ENCODE assay signal across 14 cellular contexts in genomic region chr19:44809856-44810554, GRCh38. TPM values are rescaled to one million over a fixed set of nuclear protein-coding genes. Genes with fewer than 3 reads are reported as not detected.
DNase-seq lines count a peak whose midpoint lies in the region; ATAC-seq, FAIRE-seq and TF ChIP-seq lines count a peak whose summit lies in the region.
"Had no signal": no experiment of that assay in that cellular context is flagged by ENCODE, and none has a peak within 500 bp of the region (broad histone marks: within the 10 kb centered on the region; RNA-seq: fewer than 3 reads in every experiment).

No MANE protein-coding gene starts in this region.

- in situ Hi-C loops in gastrocnemius medialis (cut with MboI; ENCODE audit: low sequenced_read_pairs in 4 of 4), result no loop called here

- no peak overlapping the region for H3K27ac ChIP-seq in BLaER1 treated with 17β-estradiol and CSF1 and Interleukin-3, amounts not matched to agents 10 nM and 100 nM
- no peak overlapping the region for H3K27ac ChIP-seq in PC-9
- peak overlapping the region; percentile 33 to 74 (median 55) for H3K27ac ChIP-seq in gastrocnemius medialis

- BruUV-seq in PC-9 (replicated peaks; lab: Mats Ljungman, UMichigan), result no TSS peak

- no peak overlapping the region for H2AFZ ChIP-seq in PC-9

- intact Hi-C loops in PC-9 (cut with micrococcal nuclease; ENCODE audit: unreplicated experiment), result loop anchor here (2.0 kb wide), 1 partner anchor 81 kb away; the partner anchor contains the start of gene TOMM40
- intact Hi-C loops in gastrocnemius medialis (cut with DNase I; ENCODE audit: low total_unique reads), result loop anchor here (10.0 kb wide), 1 partner anchor 905 kb away; no protein-coding TSS in a partner anchor

- no peak for ATAC-seq in gastrocnemius medialis
- no peak for ATAC-seq in HG03565 (IDR thresholded peaks at IDR 0.05; ENCODE audit: unreplicated experiment)
- ATAC-seq in GM21381 (IDR thresholded peaks at IDR 0.05; ENCODE audit: unreplicated experiment), result no peak

- H3K79me2 ChIP-seq in PC-9 (ENCODE audit: low read depth), result peaks cover 14% of the 10 kb centered on the region

- peak overlapping the region in 3 of 11 experiments; percentile 4 to 37 (median 12); a peak in 1 of 22 replicates for H3K9ac ChIP-seq in BLaER1 treated with 17β-estradiol and CSF1 and Interleukin-3, amounts not matched to agents 10 nM and 100 nM
- H3K9ac ChIP-seq in iPS-15b (ENCODE audit: low read depth, low read length), result no peak overlapping the region

- peaks cover 20 to 30% (median 24%) of the 10 kb centered on the region in 10 experiments for H3K4me1 ChIP-seq in BLaER1 treated with 17β-estradiol and CSF1 and Interleukin-3, amounts not matched to agents 10 nM and 100 nM
- H3K4me1 ChIP-seq in PC-9 (replicated peaks; ENCODE audit: insufficient read depth) (peaks cover 36% of the 10 kb centered on the region), iPS-15b (ENCODE audit: control insufficient read depth, insufficient read depth, low read length) (peaks cover 16% of the 10 kb centered on the region), gastrocnemius medialis (peaks cover 17 to 26% of the 10 kb centered on the region in 2 donors)

- H3K4me3 ChIP-seq in BLaER1 treated with 17β-estradiol and CSF1 and Interleukin-3, amounts not matched to agents 10 nM and 100 nM, result no peak overlapping the region
- no peak overlapping the region; the same call in 1 of the 2 replicates for H3K4me3 ChIP-seq in PC-9
- H3K4me3 ChIP-seq in iPS-15b (ENCODE audit: low read depth, low read length), result peak overlapping the region; percentile 43
- H3K4me3 ChIP-seq in gastrocnemius medialis, result peak overlapping the region; percentile 61 to 77 (median 69)

- H3K4me2 ChIP-seq in BLaER1 treated with 17β-estradiol and CSF1 and Interleukin-3, amounts not matched to agents 10 nM and 100 nM, result peak overlapping the region in 8 of 11 experiments; percentile 11 to 99 (median 42); a peak in 7 of 22 replicates
- H3K4me2 ChIP-seq in PC-9, result peak overlapping the region; percentile 96

- POLR2A ChIA-PET in PC-9 (lab: Charles Lee; ENCODE audit: unreplicated experiment), result no interaction called here

- FAIRE-seq in GM12892 (lab: Jason Lieb, UNC), result no peak

- H3K36me3 ChIP-seq in BLaER1 treated with 17β-estradiol and CSF1 and Interleukin-3, amounts not matched to agents 10 nM and 100 nM, result no peaks in the 10 kb centered on the region; a peak in 2 of 22 replicates
- H3K36me3 ChIP-seq in PC-9 (ENCODE audit: low read depth) (0 out of 2 replicates have a peak, but pooled peaks cover 10% of the 10 kb centered on the region), iPS-15b (ENCODE audit: control insufficient read depth, insufficient read depth, low read length) (peaks cover 22% of the 10 kb centered on the region), gastrocnemius medialis (no peaks in the 10 kb centered on the region)

- no peak for TF ChIP-seq CTCF in PC-9 (conservative IDR thresholded peaks at IDR 0.05)
- no peak for TF ChIP-seq CTCF in gastrocnemius medialis (IDR thresholded peaks at IDR 0.05 in 4 of 5, conservative IDR thresholded peaks at IDR 0.05 in 1 of 5)

- TF ChIP-seq POLR2A in gastrocnemius medialis (IDR thresholded peaks at IDR 0.05) (no peak), GM12892 (IDR thresholded peaks at IDR 0.05; ENCODE audit: low read depth, low read length) (no peak)

- no peak for DNase-seq in PC-9
- DNase-seq in gastrocnemius medialis, result no peak
- no peak for DNase-seq in GM12892 (ENCODE audit: insufficient read length)
- no peak for DNase-seq in DMS114 treated with DMSO at 0.1 percent for 48 hours (lab: John Stamatoyannopoulos, UW; ENCODE audit: unreplicated experiment)
- DNase-seq: activated naive CD4-positive, alpha-beta T cell treated with anti-CD3 and anti-CD28 coated beads for 36 hours; NCI-H1436; NCI-H69; nucleus accumbens; SIG-M5 had no signal

- no peaks in the 10 kb centered on the region; a peak in 2 of 22 replicates for H3K27me3 ChIP-seq in BLaER1 treated with 17β-estradiol and CSF1 and Interleukin-3, amounts not matched to agents 10 nM and 100 nM
- H3K27me3 ChIP-seq in PC-9 (ENCODE audit: insufficient read depth, low read depth) (no peaks in the 10 kb centered on the region), iPS-15b (ENCODE audit: control insufficient read depth, insufficient read depth, low read length) (peaks cover 9% of the 10 kb centered on the region), gastrocnemius medialis (no peaks in the 10 kb centered on the region)

- no peaks in the 10 kb centered on the region for H3K9me2 ChIP-seq in PC-9 (ENCODE audit: insufficient read depth)

- CTCF ChIA-PET in PC-9 (lab: Charles Lee), result interaction anchor here (0.6 kb wide), 2 partner anchors 15 to 671 kb away, joined by 3 to 5 read pairs; no protein-coding TSS in a partner anchor

- no peaks in the 10 kb centered on the region for H4K20me1 ChIP-seq in BLaER1 treated with 17β-estradiol and CSF1 and Interleukin-3, amounts not matched to agents 10 nM and 100 nM
- peaks cover 12% of the 10 kb centered on the region for H4K20me1 ChIP-seq in PC-9 (ENCODE audit: insufficient read depth)

- peaks cover 50% of the 10 kb centered on the region for H3F3A ChIP-seq in PC-9 (ENCODE audit: insufficient read depth, low read depth)

- H3K9me3 ChIP-seq in BLaER1 treated with 17β-estradiol and CSF1 and Interleukin-3, amounts not matched to agents 10 nM and 100 nM (replicated peaks in 1 of 11), result no peaks in the 10 kb centered on the region
- no peaks in the 10 kb centered on the region for H3K9me3 ChIP-seq in PC-9 (ENCODE audit: insufficient read depth, low read depth)
- no peaks in the 10 kb centered on the region for H3K9me3 ChIP-seq in iPS-15b (ENCODE audit: control insufficient read depth, insufficient read depth, low read length)
- H3K9me3 ChIP-seq in gastrocnemius medialis, result no peaks in the 10 kb centered on the region

RNA-seq across cellular contexts. Expression of gene BCAM, which starts 1.1 kb away (rescaled TPM):
- total RNA-seq in PC-9 (2021), result 146 and 199 TPM in 2 replicates
- total RNA-seq in gastrocnemius medialis, result 10 to 100 TPM; 10.2 to 24.6 (median 23.6) TPM
- not detected for polyA plus RNA-seq in GM12892 (2012; ENCODE audit: missing spikeins)
- total RNA-seq: activated CD8-positive, alpha-beta memory T cell treated with anti-CD3 and anti-CD28 coated beads for 36 hours; activated naive CD4-positive, alpha-beta T cell treated with anti-CD3 and anti-CD28 coated beads for 36 hours had no signal

RNA-seq across cellular contexts. Expression of gene CBLC, which starts 32.3 kb away (rescaled TPM):
- total RNA-seq in PC-9 (2021) (53.6 and 68.8 TPM in 2 replicates), gastrocnemius medialis (under 1 TPM in 1 of 4 donors, not detected in 3; 0.49 TPM)
- not detected for polyA plus RNA-seq in GM12892 (2012; ENCODE audit: missing spikeins)
- total RNA-seq: activated CD8-positive, alpha-beta memory T cell treated with anti-CD3 and anti-CD28 coated beads for 36 hours; activated naive CD4-positive, alpha-beta T cell treated with anti-CD3 and anti-CD28 coated beads for 36 hours had no signal

RNA-seq across cellular contexts. Expression of gene NECTIN2, which starts 36.1 kb away (rescaled TPM):
- total RNA-seq in PC-9 (2021) (115 and 136 TPM in 2 replicates), gastrocnemius medialis (10 to 100 TPM; 10.3 to 20.8 (median 16.7) TPM)
- not detected for polyA plus RNA-seq in GM12892 (2012; ENCODE audit: missing spikeins)

Comparison
In these comparisons a context has a peak if more than half of its experiments do, and no peak if none do; other contexts are left out.
1. H3K27ac ChIP-seq: peak in gastrocnemius medialis (4 of 4); none in BLaER1 treated with 17β-estradiol and CSF1 and Interleukin-3, amounts not matched to agents 10 nM and 100 nM (0 of 11) and PC-9 (single experiment).
2. H3K4me3 ChIP-seq: peak in iPS-15b (single experiment) and gastrocnemius medialis (4 of 4); none in BLaER1 treated with 17β-estradiol and CSF1 and Interleukin-3, amounts not matched to agents 10 nM and 100 nM (0 of 10) and PC-9 (single experiment).
3. RNA of gene CBLC, which starts 32.3 kb away (total RNA-seq): 53.6 to 68.8 TPM in PC-9; 0.49 TPM in gastrocnemius medialis; every median in the first group is over 10 times any median in the second.